Comparison of ENCODE assay signal across 25 cellular contexts in genomic region chr14:83162351-83162929, GRCh38.
"Had no signal": no experiment of that assay in that cellular context is flagged by ENCODE, and none has a peak within 500 bp of the region (broad histone marks: within the 10 kb centered on the region; RNA-seq: fewer than 3 reads in every experiment).

No MANE protein-coding gene starts in this region.

- H3K27me3 ChIP-seq: colonic mucosa, esophagus squamous epithelium, heart right ventricle, left lung, neural progenitor cell, tibial artery had no signal

- H3K4me2 ChIP-seq: neural progenitor cell had no signal

- H3K9me3 ChIP-seq: colonic mucosa, esophagus squamous epithelium, heart right ventricle, left lung, prostate gland, tibial artery had no signal

- H3K4me1 ChIP-seq: colonic mucosa, heart right ventricle, left lung, neural progenitor cell, prostate gland had no signal

- H3K27ac ChIP-seq: colonic mucosa, esophagus squamous epithelium, heart right ventricle, left lung, neural progenitor cell, prostate gland, skin epidermis, tibial artery had no signal

- ATAC-seq: heart right ventricle; left cardiac atrium; left lung; naive thymus-derived CD4-positive, alpha-beta T cell; right cardiac atrium; stimulated activated naive CD8-positive, alpha-beta T cell treated with anti-CD3 and anti-CD28 coated beads, Interleukin-15, amount 100 ng/mL, for 72 hours had no signal

- H3K36me3 ChIP-seq: colonic mucosa, esophagus squamous epithelium, heart right ventricle, left lung, neural progenitor cell, prostate gland, tibial artery had no signal

- DNase-seq: colonic mucosa; dermis blood vessel endothelial cell; effector memory CD4-positive, alpha-beta T cell; esophagus squamous epithelium; foreskin melanocyte; glutamatergic neuron; heart right ventricle; hippocampal formation; left cardiac atrium; left lung; mesenchymal stem cell; midbrain; naive thymus-derived CD4-positive, alpha-beta T cell; stimulated activated CD4-positive, alpha-beta T cell treated with anti-CD3 and anti-CD28 coated beads, Interleukin-1b, Interleukin-23, amount 100 ng/mL, for 48 hours; stimulated activated CD4-positive, alpha-beta T cell treated with anti-CD3 and anti-CD28 coated beads, Interleukin-4, amount 100 ng/mL, for 1 hour; stimulated activated CD8-positive, alpha-beta memory T cell treated with anti-CD3 and anti-CD28 coated beads, Interleukin-4, amount 100 ng/mL, for 48 hours; stimulated activated naive CD4-positive, alpha-beta T cell; stimulated activated naive CD8-positive, alpha-beta T cell treated with anti-CD3 and anti-CD28 coated beads, Interleukin-15, amount 100 ng/mL, for 72 hours; tibial artery had no signal

- FAIRE-seq: endothelial cell of umbilical vein, islet of Langerhans had no signal

- H3K4me3 ChIP-seq: colonic mucosa, esophagus squamous epithelium, heart right ventricle, left lung, neural progenitor cell, prostate gland, skin epidermis, tibial artery had no signal

- H3K9ac ChIP-seq: neural progenitor cell had no signal

- H2AFZ ChIP-seq: neural progenitor cell had no signal
